ENCODE assay signal across 9 cellular contexts in genomic region chr20:53133628-53134027, GRCh38.
"Had no signal": no experiment of that assay in that cellular context is flagged by ENCODE, and none has a peak within 500 bp of the region (broad histone marks: within the 10 kb centered on the region; RNA-seq: fewer than 3 reads in every experiment).

No MANE protein-coding gene starts in this region.

- DNase-seq: GM23248, GOT3, H7, H9, HCEC 1CT, HFFc6 had no signal

- H3K9ac ChIP-seq: GM23248 had no signal

- H3K4me3 ChIP-seq: GM23248, GM23338, HAP-1 had no signal

- ATAC-seq: GM23338, HCT116 had no signal

- H3K9me3 Mint-ChIP-seq: GM23338, H9 had no signal

- H3K4me1 ChIP-seq: HAP-1 had no signal

- H3K36me3 ChIP-seq: HAP-1 had no signal

- H3K27ac ChIP-seq: GM23248 had no signal

- H3K4me3 Mint-ChIP-seq: GM23338, H9, HFFc6 had no signal

- H3K27ac Mint-ChIP-seq: GM23338, HFFc6 had no signal

- H3K9me3 ChIP-seq: HAP-1 had no signal
